In genomic region chr7:82605247-82605864, GRCh38 we compare ENCODE assay signal across 8 cellular contexts.
DNase-seq lines count a peak whose midpoint lies in the region; ATAC-seq and TF ChIP-seq lines count a peak whose summit lies in the region.

No MANE protein-coding gene starts in this region.

- intact Hi-C loops in sciatic nerve (cut with DNase I) = no loop called here

- H3K27ac ChIP-seq in Peyer's patch = no peak overlapping the region
- no peak overlapping the region for H3K27ac ChIP-seq in parathyroid adenoma

- H3K4me3 ChIP-seq in BE2C (ENCODE audit: low read depth, low read length) (no peak overlapping the region), Peyer's patch (no peak overlapping the region), epithelial cell of proximal tubule (ENCODE audit: low read depth, low read length) (no peak overlapping the region), parathyroid adenoma (ENCODE audit: low read depth, low read length) (no peak overlapping the region)

- H3K4me1 ChIP-seq in BE2C (no peaks in the 10 kb centered on the region; the same call in 1 of the 2 replicates), Peyer's patch (no peaks in the 10 kb centered on the region), parathyroid adenoma (peaks cover 4% of the 10 kb centered on the region)

- TF ChIP-seq POLR2A in Peyer's patch (IDR thresholded peaks at IDR 0.05) = no peak

- peak; percentile 66 for ATAC-seq in GM18519 (IDR thresholded peaks at IDR 0.05; ENCODE audit: low FRiP score, unreplicated experiment)
- no peak for ATAC-seq in activated CD4-positive, CD25-positive, alpha-beta regulatory T cell treated with anti-CD3 and anti-CD28 coated beads, Interleukin-2, amount 50 U/mL, for 24 hours
- ATAC-seq in sciatic nerve = no peak

- no peaks in the 10 kb centered on the region for H3K9me3 ChIP-seq in BE2C
- no peaks in the 10 kb centered on the region for H3K9me3 ChIP-seq in Peyer's patch
- H3K9me3 ChIP-seq in parathyroid adenoma (ENCODE audit: control insufficient read depth, low read length) = no peaks in the 10 kb centered on the region

- DNase-seq in BE2C (peak; percentile 38), LoVo (ENCODE audit: low spot score) (peak; percentile 28), Peyer's patch (peak in 1 of 3 donors; percentile 61), epithelial cell of proximal tubule (ENCODE audit: low read depth) (no peak), sciatic nerve (ENCODE audit: low spot score) (no peak)

- no peak overlapping the region for H2AFZ ChIP-seq in parathyroid adenoma

- H3K36me3 ChIP-seq in BE2C (no peaks in the 10 kb centered on the region), Peyer's patch (no peaks in the 10 kb centered on the region), parathyroid adenoma (ENCODE audit: control insufficient read depth, insufficient read depth, low read length) (no peaks in the 10 kb centered on the region)

- H3K79me2 ChIP-seq in parathyroid adenoma = no peaks in the 10 kb centered on the region

- no peak overlapping the region for H3K4me2 ChIP-seq in parathyroid adenoma (ENCODE audit: low read length)

- TF ChIP-seq CTCF in BE2C (IDR thresholded peaks at IDR 0.05; ENCODE audit: low read depth, low read length) (peak; percentile 76), Peyer's patch (IDR thresholded peaks at IDR 0.05) (peak in 5 of 6 experiments; percentile 46 to 71 (median 60)), epithelial cell of proximal tubule (conservative IDR thresholded peaks at IDR 0.05; ENCODE audit: low read depth, low read length) (peak; percentile 74), parathyroid adenoma (IDR thresholded peaks at IDR 0.05) (peak; percentile 57)

- no peaks in the 10 kb centered on the region for H3K27me3 ChIP-seq in BE2C
- H3K27me3 ChIP-seq in Peyer's patch = no peaks in the 10 kb centered on the region
- no peaks in the 10 kb centered on the region for H3K27me3 ChIP-seq in parathyroid adenoma (ENCODE audit: control insufficient read depth, insufficient read depth, low read length)

- H3K9ac ChIP-seq in parathyroid adenoma = no peak overlapping the region

Comparison
In these comparisons a context has a peak if more than half of its experiments do, and no peak if none do; other contexts are left out.
1. DNase-seq: peak in BE2C (single experiment) and LoVo (single experiment); none in epithelial cell of proximal tubule (single experiment) and sciatic nerve (single experiment).
2. Peak in every context shown above with its lines, with median percentiles within 50 percentile points of each other: CTCF ChIP-seq.